ENCODE assay signal across 1 cellular context in genomic region chr18:76529433-76529811, GRCh38.
TF ChIP-seq lines count a peak whose summit lies in the region.

No MANE protein-coding gene starts in this region.

TF ChIP-seq in GM23338, 12 proteins besides CTCF, POLR2A, EP300 and RAD21 (continued from another document):
- TF ChIP-seq ZNF462 (CRISPR knock-in tag; IDR thresholded peaks at IDR 0.05) (no peak), EZH2phosphoT487 (IDR thresholded peaks at IDR 0.05; ENCODE audit: unreplicated experiment) (no peak), ZNF114 (CRISPR knock-in tag; IDR thresholded peaks at IDR 0.05) (no peak), ZNF331 (CRISPR knock-in tag; IDR thresholded peaks at IDR 0.05; ENCODE audit: low read depth) (no peak), REST (IDR thresholded peaks at IDR 0.05; ENCODE audit: unreplicated experiment) (no peak), ETS1 (IDR thresholded peaks at IDR 0.05) (no peak), NANOG (IDR thresholded peaks at IDR 0.05; ENCODE audit: borderline replicate concordance) (no peak), JUNB (IDR thresholded peaks at IDR 0.05; ENCODE audit: unreplicated experiment) (no peak), STAT1 (IDR thresholded peaks at IDR 0.05; ENCODE audit: unreplicated experiment) (no peak), POLR2AphosphoS5 (IDR thresholded peaks at IDR 0.05; ENCODE audit: low read depth) (no peak)
